In genomic region chr7:131111081-131111576, GRCh38 we compare ENCODE assay signal across 8 cellular contexts.
DNase-seq lines count a peak whose midpoint lies in the region; ATAC-seq, FAIRE-seq and TF ChIP-seq lines count a peak whose summit lies in the region.

No MANE protein-coding gene starts in this region.

- no peaks in the 10 kb centered on the region for H3K9me3 ChIP-seq in GM12878 (replicated peaks; ENCODE audit: control insufficient read depth, insufficient read depth, low read length)

- no peaks in the 10 kb centered on the region for H3K9me3 Mint-ChIP-seq in activated naive CD4-positive, alpha-beta T cell treated with anti-CD3 and anti-CD28 coated beads, Interleukin-2, amount 50 U/mL, for 24 hours
- H3K9me3 Mint-ChIP-seq in stimulated activated effector memory CD8-positive, alpha-beta T cell treated with anti-CD3 and anti-CD28 coated beads, Interleukin-12 subunit alpha, Interleukin-12 subunit beta, amount 100 ng/mL, for 72 hours: no peaks in the 10 kb centered on the region

- H3K36me3 ChIP-seq in GM12878 (ENCODE audit: control insufficient read depth in 2 of 2, insufficient read depth in 2 of 2, low read length in 1 of 2): no peaks in the 10 kb centered on the region

- intact Hi-C loops in GM12878 (cut with micrococcal nuclease; ENCODE audit: unreplicated experiment): no loop called here

- no peak for TF ChIP-seq POLR2A in GM12878 (IDR thresholded peaks at IDR 0.05; ENCODE audit: low read depth, low read length)

- H3K27me3 ChIP-seq in GM12878 (replicated peaks in 1 of 2; ENCODE audit: control insufficient read depth in 2 of 2, insufficient read depth in 2 of 2, low read length in 1 of 2): no peaks in the 10 kb centered on the region

- peak overlapping the region; percentile 88 for H3K9ac ChIP-seq in GM12878 (ENCODE audit: control insufficient read depth, insufficient read depth, low read length)

- peak overlapping the region; percentile 88 for H3K27ac ChIP-seq in GM12878 (ENCODE audit: control insufficient read depth, insufficient read depth)

- peak overlapping the region; percentile 97 for H3K4me3 Mint-ChIP-seq in activated naive CD4-positive, alpha-beta T cell treated with anti-CD3 and anti-CD28 coated beads, Interleukin-2, amount 50 U/mL, for 24 hours
- peak overlapping the region; percentile 98 for H3K4me3 Mint-ChIP-seq in stimulated activated effector memory CD8-positive, alpha-beta T cell treated with anti-CD3 and anti-CD28 coated beads, Interleukin-12 subunit alpha, Interleukin-12 subunit beta, amount 100 ng/mL, for 72 hours

- H3K79me2 ChIP-seq in GM12878 (ENCODE audit: control insufficient read depth, insufficient read depth, low read length): peaks cover 29% of the 10 kb centered on the region

- TF ChIP-seq EP300 in GM12878 (IDR thresholded peaks at IDR 0.05; ENCODE audit: borderline replicate concordance in 1 of 2, control insufficient read depth in 1 of 2, low read depth in 2 of 2, low read length in 2 of 2): peak in 1 of 2 experiments; percentile 68; a peak in 3 of 4 replicates

- peaks cover 36% of the 10 kb centered on the region for H3K4me1 Mint-ChIP-seq in activated naive CD4-positive, alpha-beta T cell treated with anti-CD3 and anti-CD28 coated beads, Interleukin-2, amount 50 U/mL, for 24 hours
- H3K4me1 Mint-ChIP-seq in stimulated activated effector memory CD8-positive, alpha-beta T cell treated with anti-CD3 and anti-CD28 coated beads, Interleukin-12 subunit alpha, Interleukin-12 subunit beta, amount 100 ng/mL, for 72 hours: peaks cover 43% of the 10 kb centered on the region

- H3K27ac Mint-ChIP-seq in activated naive CD4-positive, alpha-beta T cell treated with anti-CD3 and anti-CD28 coated beads, Interleukin-2, amount 50 U/mL, for 24 hours: peak overlapping the region; percentile 88
- H3K27ac Mint-ChIP-seq in stimulated activated effector memory CD8-positive, alpha-beta T cell treated with anti-CD3 and anti-CD28 coated beads, Interleukin-12 subunit alpha, Interleukin-12 subunit beta, amount 100 ng/mL, for 72 hours: peak overlapping the region; percentile 100

- no peaks in the 10 kb centered on the region for H3K36me3 Mint-ChIP-seq in activated naive CD4-positive, alpha-beta T cell treated with anti-CD3 and anti-CD28 coated beads, Interleukin-2, amount 50 U/mL, for 24 hours
- H3K36me3 Mint-ChIP-seq in stimulated activated effector memory CD8-positive, alpha-beta T cell treated with anti-CD3 and anti-CD28 coated beads, Interleukin-12 subunit alpha, Interleukin-12 subunit beta, amount 100 ng/mL, for 72 hours: peaks cover 46% of the 10 kb centered on the region

- RAD21 ChIA-PET in GM12878 (lab: Charles Lee; ENCODE audit: unreplicated experiment): interaction anchor here (0.8 to 5.8 kb wide), 8 partner anchors 12 to 192 kb away, joined by 3 to 136 read pairs (median 3); no protein-coding TSS in a partner anchor

- H3K4me2 ChIP-seq in GM12878 (ENCODE audit: control insufficient read depth, insufficient read depth): peak overlapping the region; percentile 99

- CTCF ChIA-PET in GM12878 (lab: Yijun Ruan, JAX): interaction anchor here (0.6 to 7.4 kb wide), 4 partner anchors 12 to 214 kb away, joined by 3 to 51 read pairs (median 4); no protein-coding TSS in a partner anchor

- no peak for DNase-seq in activated naive CD4-positive, alpha-beta T cell (lab: John Stamatoyannopoulos, UW)
- peak; percentile 79 for DNase-seq in NCI-H69 (lab: John Stamatoyannopoulos, UW)
- no peak for DNase-seq in GM12878 (ENCODE audit: low read depth, low spot score)
- DNase-seq in iris pigment epithelial cell (ENCODE audit: low read depth): peak; percentile 96
- peak in 1 of 2 donors; percentile 59 for DNase-seq in stimulated activated effector memory CD8-positive, alpha-beta T cell treated with anti-CD3 and anti-CD28 coated beads, Interleukin-12 subunit alpha, Interleukin-12 subunit beta, amount 100 ng/mL, for 72 hours (ENCODE audit: low spot score in 2 of 2)
- DNase-seq in D721Med (ENCODE audit: insufficient read length, low spot score): no peak
- DNase-seq in T1000 (lab: John Stamatoyannopoulos, UW): no peak

- no peaks in the 10 kb centered on the region for H4K20me1 ChIP-seq in GM12878 (ENCODE audit: control insufficient read depth, insufficient read depth)

- ATAC-seq in GM12878: peak; percentile 20
- ATAC-seq in stimulated activated effector memory CD8-positive, alpha-beta T cell treated with anti-CD3 and anti-CD28 coated beads, Interleukin-12 subunit alpha, Interleukin-12 subunit beta, amount 100 ng/mL, for 72 hours: no peak

- FAIRE-seq in GM12878 (lab: Jason Lieb, UNC) (peak; percentile 78), D721Med (lab: Jason Lieb, UNC) (no peak)

- in situ Hi-C loops in GM12878 (cut with MboI): no loop called here

- peak overlapping the region; percentile 90 for H3K4me3 ChIP-seq in GM12878

- POLR2A ChIA-PET in GM12878 (lab: Charles Lee): interaction anchor here (0.7 to 8.6 kb wide), 4 partner anchors 13 to 250 kb away, joined by 3 to 110 read pairs (median 5); no protein-coding TSS in a partner anchor

- no TSS peak for BruUV-seq in GM12878 (replicated peaks; lab: Mats Ljungman, UMichigan)

- H3K4me1 ChIP-seq in GM12878 (ENCODE audit: control insufficient read depth, insufficient read depth, low read length): peaks cover 21% of the 10 kb centered on the region

- no peaks in the 10 kb centered on the region for H3K27me3 Mint-ChIP-seq in activated naive CD4-positive, alpha-beta T cell treated with anti-CD3 and anti-CD28 coated beads, Interleukin-2, amount 50 U/mL, for 24 hours

- SMC1A ChIA-PET in GM12878 (lab: Charles Lee; ENCODE audit: uncharacterized antibody, unreplicated experiment): interaction anchor here (0.9 to 6.0 kb wide), 9 partner anchors 12 to 217 kb away, joined by 3 to 152 read pairs (median 5); partner anchors contain the start of gene MKLN1

- TF ChIP-seq CTCF in GM12878 (IDR thresholded peaks at IDR 0.05 in 2 of 3, conservative IDR thresholded peaks at IDR 0.05 in 1 of 3; ENCODE audit: control insufficient read depth in 2 of 3, extremely low read depth in 1 of 3, insufficient read depth in 1 of 3, low read depth in 3 of 3, low read length in 3 of 3) (no peak), D721Med (IDR thresholded peaks at IDR 0.05; ENCODE audit: insufficient read depth, missing control alignments) (no peak)

- 1% methylated on average over 6 of the region's 6 CpGs for WGBS in GM12878 (ENCODE audit: insufficient coverage, insufficient replicate concordance, low lambda C conversion rate, missing lambda C conversion rate)

- TF ChIP-seq RAD21 in GM12878 (IDR thresholded peaks at IDR 0.05; ENCODE audit: insufficient read depth, low read depth, low read length): no peak

- H2AFZ ChIP-seq in GM12878 (ENCODE audit: control insufficient read depth, low read depth, low read length): peak overlapping the region; percentile 82

TF ChIP-seq in GM12878, 131 proteins besides CTCF, POLR2A, EP300 and RAD21 (continues in another document):
- TF ChIP-seq BHLHE40 (IDR thresholded peaks at IDR 0.05; ENCODE audit: borderline replicate concordance in 1 of 2, low read depth in 2 of 2, low read length in 1 of 2) (no peak; a peak in 1 of 4 replicates), ZBED1 (IDR thresholded peaks at IDR 0.05; ENCODE audit: borderline replicate concordance) (no peak), JUNB (IDR thresholded peaks at IDR 0.05) (no peak), ASH2L (IDR thresholded peaks at IDR 0.05; ENCODE audit: borderline replicate concordance, low read depth) (no peak), POLR2AphosphoS2 (IDR thresholded peaks at IDR 0.05; ENCODE audit: low read depth, low read length) (no peak), SIN3A (IDR thresholded peaks at IDR 0.05; ENCODE audit: low read depth, low read length) (no peak), MEF2A (IDR thresholded peaks at IDR 0.05; ENCODE audit: insufficient read depth, low read depth, low read length) (no peak), PRDM15 (CRISPR knock-in tag; IDR thresholded peaks at IDR 0.05) (no peak), MEF2B (IDR thresholded peaks at IDR 0.05; ENCODE audit: partially characterized antibody, poor library complexity, severe bottlenecking) (no peak), TARDBP (IDR thresholded peaks at IDR 0.05; ENCODE audit: borderline replicate concordance) (no peak), HDAC6 (IDR thresholded peaks at IDR 0.05; ENCODE audit: unreplicated experiment) (no peak), NFYA (IDR thresholded peaks at IDR 0.05; ENCODE audit: borderline replicate concordance, low read depth, low read length) (no peak), MTA2 (IDR thresholded peaks at IDR 0.05; ENCODE audit: low read depth) (peak; percentile 75)

Comparison
In these comparisons a context has a peak if more than half of its experiments do, and no peak if none do; other contexts are left out.
1. DNase-seq: peak in NCI-H69 (single experiment) and iris pigment epithelial cell (single experiment); none in activated naive CD4-positive, alpha-beta T cell (0 of 4), GM12878 (single experiment), D721Med (single experiment) and T1000 (single experiment).